Comparison of ENCODE assay signal across 1 cellular context in the genomic region with DNA sequence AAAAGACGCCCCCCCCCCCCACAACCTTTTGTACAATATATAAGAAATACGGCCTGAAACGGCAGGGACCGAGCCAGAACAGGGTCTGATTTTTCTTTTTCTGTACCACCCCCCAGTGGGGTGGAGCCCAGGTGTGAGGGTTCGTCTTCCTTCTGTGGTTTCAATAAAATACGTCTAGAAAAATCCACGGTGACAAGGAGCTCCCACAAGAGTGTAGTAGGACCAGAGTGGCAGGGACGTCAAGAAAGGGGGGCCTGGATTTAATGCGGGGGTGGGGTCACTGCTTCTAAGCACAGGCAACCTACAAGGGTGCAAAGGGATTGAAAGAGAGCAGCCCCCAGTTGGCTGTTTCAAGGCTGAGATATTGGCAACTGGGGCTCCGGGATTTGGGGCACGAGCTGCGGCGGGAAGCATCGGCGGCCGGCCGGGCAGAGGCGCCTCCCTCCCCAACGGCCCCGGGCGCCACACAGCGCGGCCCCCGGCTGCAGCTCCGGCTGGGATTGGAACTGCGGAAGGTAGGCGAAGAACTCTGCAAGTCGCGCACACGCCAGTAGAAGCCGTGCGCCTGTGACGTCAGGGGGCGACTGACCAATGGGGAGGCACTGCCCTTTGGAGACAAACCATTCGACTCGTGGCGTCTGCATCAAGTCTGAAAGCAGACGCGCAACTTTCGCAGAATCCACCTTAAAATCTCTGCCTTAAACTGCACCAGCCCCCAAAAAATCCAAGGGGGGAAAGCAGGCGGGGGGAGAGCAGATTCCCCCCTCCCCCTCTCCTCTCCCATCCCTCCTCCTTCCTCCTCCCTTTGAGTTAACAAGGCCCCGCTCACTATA.
TF ChIP-seq lines count a peak whose summit lies in the region.

A gene (plus strand): TSS at position 623 of the 833 bp plus-strand sequence. CDS start 425 bp downstream, outside the sequence.

TF ChIP-seq in IMR-90, 13 proteins besides CTCF, POLR2A, EP300 and RAD21:
- no peak for TF ChIP-seq CHD1 (IDR thresholded peaks at IDR 0.05; ENCODE audit: low read depth, low read length)
- no peak for TF ChIP-seq RFX5 (IDR thresholded peaks at IDR 0.05; ENCODE audit: low read depth, low read length)
- TF ChIP-seq BHLHE40 (IDR thresholded peaks at IDR 0.05; ENCODE audit: low read depth, low read length): no peak
